Comparison of ENCODE assay signal across 8 cellular contexts in genomic region chr11:47394322-47395224, GRCh38. TPM values are rescaled to one million over a fixed set of nuclear protein-coding genes. Genes with fewer than 3 reads are reported as not detected.
DNase-seq lines count a peak whose midpoint lies in the region; ATAC-seq and TF ChIP-seq lines count a peak whose summit lies in the region.

No MANE protein-coding gene starts in this region.

- H3K9me3 ChIP-seq in neutrophil = no peaks in the 10 kb centered on the region

- peak; percentile 61 for DNase-seq in Daoy (ENCODE audit: low read depth)
- DNase-seq in activated CD4-positive, CD25-positive, alpha-beta regulatory T cell treated with anti-CD3 and anti-CD28 coated beads, Interleukin-2, amount 50 U/mL, for 16 hours (ENCODE audit: low read depth, low spot score) = peak; percentile 23
- DNase-seq in dermis microvascular lymphatic vessel endothelial cell (ENCODE audit: low read depth in 2 of 2) = peak; percentile 89 to 97
- DNase-seq in epidermal melanocyte (ENCODE audit: insufficient read length, low spot score) = no peak

- H3K4me3 ChIP-seq in neutrophil (ENCODE audit: low read depth in 1 of 2, low read length in 1 of 2) = peak overlapping the region; percentile 78 to 92

- H3K4me1 ChIP-seq in neutrophil (ENCODE audit: control insufficient read depth in 1 of 2, insufficient read depth in 1 of 2, low read depth in 1 of 2, low read length in 1 of 2) = peaks cover 93% of the 10 kb centered on the region in 2 experiments

- peak overlapping the region; percentile 99 for H3K27ac ChIP-seq in neutrophil

- peak; percentile 72 for TF ChIP-seq CTCF in neutrophil (IDR thresholded peaks at IDR 0.05)

- H3K36me3 ChIP-seq in neutrophil = no peaks in the 10 kb centered on the region

- ATAC-seq in HG02981 (IDR thresholded peaks at IDR 0.05; ENCODE audit: unreplicated experiment) (peak; percentile 54), HG02840 (IDR thresholded peaks at IDR 0.05; ENCODE audit: low FRiP score, unreplicated experiment) (no peak), HG03565 (IDR thresholded peaks at IDR 0.05; ENCODE audit: unreplicated experiment) (no peak)

- H3K27me3 ChIP-seq in neutrophil = no peaks in the 10 kb centered on the region

RNA-seq across cellular contexts. Expression of gene SLC39A13, which starts 13.8 kb away (rescaled TPM):
- 29.8 and 50.5 TPM in 2 replicates for total RNA-seq in Daoy (2014; rRNA removed; shearing (Covaris generic))
- total RNA-seq in dermis microvascular lymphatic vessel endothelial cell = 32.5 and 70.5 TPM in 2 replicates

RNA-seq across cellular contexts. Expression of gene SPI1, which starts 16.2 kb away (rescaled TPM):
- not detected in 2 replicates for total RNA-seq in Daoy (2014; rRNA removed; shearing (Covaris generic))
- total RNA-seq in dermis microvascular lymphatic vessel endothelial cell = under 0.01 TPM in 1 of 2 replicates, not detected in the other

RNA-seq across cellular contexts. Expression of gene PSMC3, which starts 31.7 kb away (rescaled TPM):
- 272 and 370 TPM in 2 replicates for total RNA-seq in Daoy (2014; rRNA removed; shearing (Covaris generic))
- total RNA-seq in dermis microvascular lymphatic vessel endothelial cell = 163 and 166 TPM in 2 replicates

RNA-seq across cellular contexts. Expression of gene MYBPC3, which starts 42.1 kb away (rescaled TPM):
- not detected in 2 replicates for total RNA-seq in Daoy (2014; rRNA removed; shearing (Covaris generic))
- total RNA-seq in dermis microvascular lymphatic vessel endothelial cell = not detected in 2 replicates

RNA-seq across cellular contexts. Expression of gene RAPSN, which starts 54.4 kb away (rescaled TPM):
- total RNA-seq in Daoy (2014; rRNA removed; shearing (Covaris generic)) = not detected in 2 replicates
- 0.13 and 0.25 TPM in 2 replicates for total RNA-seq in dermis microvascular lymphatic vessel endothelial cell
